ENCODE assay signal across 8 cellular contexts in the genomic region with DNA sequence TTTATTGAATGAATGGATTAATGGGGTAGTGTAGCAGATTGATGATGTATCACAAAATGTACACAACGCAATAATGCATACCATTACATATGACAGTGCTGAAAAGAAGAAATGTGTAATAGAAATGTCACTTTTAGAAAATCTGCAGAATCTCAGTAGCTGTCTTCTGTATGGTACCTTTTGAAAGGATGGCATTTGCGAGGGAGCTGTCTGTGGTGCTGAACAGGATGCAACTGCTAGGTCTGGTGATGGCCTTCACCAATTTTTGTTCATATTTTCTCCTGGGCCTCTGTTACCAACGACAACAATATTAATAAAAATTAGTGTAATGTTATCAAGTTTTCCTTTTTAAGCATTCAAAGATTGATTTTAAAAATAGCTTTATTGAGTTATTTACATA. TPM values are rescaled to one million over a fixed set of nuclear protein-coding genes. Genes with fewer than 3 reads are reported as not detected.
DNase-seq lines count a peak whose midpoint lies in the region; ATAC-seq and TF ChIP-seq lines count a peak whose summit lies in the region.

No MANE protein-coding gene starts in this region.

- peak; percentile 28 to 70 (median 57) for DNase-seq in CD8-positive, alpha-beta T cell
- DNase-seq in KG1 (lab: John Stamatoyannopoulos, UW), result peak; percentile 10
- DNase-seq in activated CD4-positive, alpha-beta T cell treated with anti-CD3 and anti-CD28 coated beads, Interleukin-2, amount 50 U/mL, for 48 hours, result peak; percentile 55 to 63
- DNase-seq in fibroblast of lung (ENCODE audit: low read depth in 2 of 2), result peak; percentile 53 to 68
- DNase-seq in stimulated activated CD4-positive, alpha-beta T cell treated with anti-CD3 and anti-CD28 coated beads, Interleukin-15, amount 100 ng/mL, for 48 hours (ENCODE audit: low read depth in 2 of 2), result peak; percentile 9 to 14
- no peak for DNase-seq in lower leg skin (ENCODE audit: low spot score in 2 of 2)
- DNase-seq in NCI-H345 (lab: John Stamatoyannopoulos, UW), result no peak

- no peaks in the 10 kb centered on the region for H3K36me3 ChIP-seq in CD8-positive, alpha-beta T cell (ENCODE audit: insufficient read depth, low read length)
- H3K36me3 ChIP-seq in fibroblast of lung (ENCODE audit: control insufficient read depth, insufficient read depth, low read length), result no peaks in the 10 kb centered on the region

- H3K27ac Mint-ChIP-seq in CD8-positive, alpha-beta T cell, result no peak overlapping the region

- peak; percentile 72 for ATAC-seq in CD8-positive, alpha-beta T cell
- no peak for ATAC-seq in GM19455 (IDR thresholded peaks at IDR 0.05; ENCODE audit: unreplicated experiment)

- no peak overlapping the region for H3K4me3 Mint-ChIP-seq in CD8-positive, alpha-beta T cell

- intact Hi-C loops in CD8-positive, alpha-beta T cell (cut with DNase I, micrococcal nuclease), result loop anchor here in 1 of 2 experiments (5.0 kb wide), 1 partner anchor 46 kb away; the partner anchor contains the start of gene OTULINL
- intact Hi-C loops in lower leg skin (cut with DNase I; ENCODE audit: low total_unique reads), result no loop called here

- H3K27me3 Mint-ChIP-seq in CD8-positive, alpha-beta T cell (ENCODE audit: low read depth), result peaks cover 2% of the 10 kb centered on the region

- 5% methylated on average over 3 of the region's 3 CpGs for WGBS in lower leg skin, 2 donors

- no peak for TF ChIP-seq POLR2A in lower leg skin (IDR thresholded peaks at IDR 0.05)

- H4K20me1 ChIP-seq in fibroblast of lung (ENCODE audit: control insufficient read depth, extremely low read depth, insufficient read depth, low read length), result no peaks in the 10 kb centered on the region

- no peak for TF ChIP-seq CTCF in CD8-positive, alpha-beta T cell (IDR thresholded peaks at IDR 0.05)
- no peak for TF ChIP-seq CTCF in fibroblast of lung (conservative IDR thresholded peaks at IDR 0.05 in 1 of 2, IDR thresholded peaks at IDR 0.05 in 1 of 2; ENCODE audit: low read depth in 1 of 2, low read length in 2 of 2)
- no peak for TF ChIP-seq CTCF in lower leg skin (IDR thresholded peaks at IDR 0.05)

- H3K4me2 ChIP-seq in fibroblast of lung (ENCODE audit: extremely low read depth, insufficient read depth, low read length), result no peak overlapping the region

- H3K79me2 ChIP-seq in fibroblast of lung (ENCODE audit: control insufficient read depth, insufficient read depth, low read length), result no peaks in the 10 kb centered on the region

- no peak overlapping the region for H2AFZ ChIP-seq in fibroblast of lung (ENCODE audit: low read length)

- CTCF ChIA-PET in CD8-positive, alpha-beta T cell (lab: Charles Lee), result interaction anchor here (1.3 kb wide), 1 partner anchor 20 kb away, joined by 6 read pairs; no protein-coding TSS in a partner anchor

- H3K4me3 ChIP-seq in CD8-positive, alpha-beta T cell (ENCODE audit: low read depth, low read length), result no peak overlapping the region
- no peak overlapping the region for H3K4me3 ChIP-seq in fibroblast of lung (replicated peaks in 1 of 4; ENCODE audit: control extremely low read depth in 1 of 4, insufficient read depth in 1 of 4, low read depth in 3 of 4, low read length in 4 of 4)
- H3K4me3 ChIP-seq in lower leg skin (ENCODE audit: low read depth, poor library complexity, severe bottlenecking), result no peak overlapping the region

- no peak overlapping the region for H3K27ac ChIP-seq in CD8-positive, alpha-beta T cell (ENCODE audit: low read depth, low read length)
- no peak overlapping the region for H3K27ac ChIP-seq in fibroblast of lung (ENCODE audit: insufficient read depth, low read length)

- POLR2A ChIA-PET in CD8-positive, alpha-beta T cell (lab: Charles Lee), result no interaction called here

- no peak overlapping the region for H3K9ac ChIP-seq in fibroblast of lung (ENCODE audit: insufficient read depth, low read length)

- H3K4me1 Mint-ChIP-seq in CD8-positive, alpha-beta T cell (ENCODE audit: low read depth), result no peaks in the 10 kb centered on the region

- no peaks in the 10 kb centered on the region for H3K27me3 ChIP-seq in CD8-positive, alpha-beta T cell (ENCODE audit: insufficient read depth, low read length)
- H3K27me3 ChIP-seq in fibroblast of lung (ENCODE audit: control insufficient read depth, insufficient read depth, low read length), result no peaks in the 10 kb centered on the region

- H3K9me3 ChIP-seq in CD8-positive, alpha-beta T cell (ENCODE audit: low read length), result no peaks in the 10 kb centered on the region
- H3K9me3 ChIP-seq in fibroblast of lung (ENCODE audit: control insufficient read depth, insufficient read depth, low read depth, low read length), result no peaks in the 10 kb centered on the region

- no peaks in the 10 kb centered on the region for H3K4me1 ChIP-seq in CD8-positive, alpha-beta T cell (ENCODE audit: insufficient read depth, low read length)
- no peaks in the 10 kb centered on the region for H3K4me1 ChIP-seq in fibroblast of lung (ENCODE audit: control insufficient read depth, extremely low read depth, insufficient read depth, low read length)

- H3K36me3 Mint-ChIP-seq in CD8-positive, alpha-beta T cell, result no peaks in the 10 kb centered on the region

- H3K9me3 Mint-ChIP-seq in CD8-positive, alpha-beta T cell, result peaks cover 3% of the 10 kb centered on the region

RNA-seq across cellular contexts. Expression of gene OTULIN, which starts 36.2 kb away (rescaled TPM):
- total RNA-seq in CD8-positive, alpha-beta T cell, result 100 to 1,000 TPM; 135 to 140 TPM
- total RNA-seq in fibroblast of lung (13.9 and 17.8 TPM in 2 replicates), lower leg skin (100 to 1,000 TPM in 1 of 4 donors, 10 to 100 TPM in 3; 52.4 to 131 (median 82.1) TPM)
- polyA plus RNA-seq in fibroblast of lung, result 9.8 and 12.2 TPM in 2 replicates
- polyA plus RNA-seq in fibroblast of lung (2012), result 8.4 and 9.2 TPM in 2 replicates
- polyA minus RNA-seq in fibroblast of lung (ENCODE audit: low replicate concordance), result 10.4 and 19.1 TPM in 2 replicates

RNA-seq across cellular contexts. Expression of gene OTULINL, which starts 46.8 kb away (rescaled TPM):
- total RNA-seq in CD8-positive, alpha-beta T cell, result 10 to 100 TPM; 91.8 to 93.1 TPM
- total RNA-seq in fibroblast of lung (under 0.01 and 0.17 TPM in 2 replicates), lower leg skin (10 to 100 TPM in 1 of 4 donors, 1 to 10 TPM in 3; 1.6 to 10.9 (median 2.1) TPM)
- polyA plus RNA-seq in fibroblast of lung, result 0.76 and 2.4 TPM in 2 replicates
- polyA plus RNA-seq in fibroblast of lung (2012), result 0.61 and 0.90 TPM in 2 replicates
- polyA minus RNA-seq in fibroblast of lung (ENCODE audit: low replicate concordance), result 0.24 TPM in 1 of 2 replicates, not detected in the other

Comparison
In these comparisons a context has a peak if more than half of its experiments do, and no peak if none do; other contexts are left out.
1. DNase-seq: peak in CD8-positive, alpha-beta T cell (7 of 7), KG1 (single experiment), activated CD4-positive, alpha-beta T cell treated with anti-CD3 and anti-CD28 coated beads, Interleukin-2, amount 50 U/mL, for 48 hours (2 of 2), fibroblast of lung (2 of 2) and stimulated activated CD4-positive, alpha-beta T cell treated with anti-CD3 and anti-CD28 coated beads, Interleukin-15, amount 100 ng/mL, for 48 hours (2 of 2); none in lower leg skin (0 of 2) and NCI-H345 (single experiment).
2. RNA of gene OTULINL, which starts 46.8 kb away (total RNA-seq): 91.8 to 93.1 TPM in CD8-positive, alpha-beta T cell; 1.6 to 10.9 TPM in lower leg skin and under 0.01 to 0.17 TPM in fibroblast of lung; every median in the first group is over 4 times any median in the second.